9 cellular contexts compared by ENCODE assay signal in genomic region chr3:49839193-49839809, GRCh38. TPM values are rescaled to one million over a fixed set of nuclear protein-coding genes. Genes with fewer than 3 reads are reported as not detected.
A peak's percentile ranks its signal among the peaks of the same experiment; 100 is the strongest.
DNase-seq lines count a peak whose midpoint lies in the region; ATAC-seq and TF ChIP-seq lines count a peak whose summit lies in the region.
"Had no signal": no experiment of that assay in that cellular context is flagged by ENCODE, and none has a peak within 500 bp of the region (broad histone marks: within the 10 kb centered on the region; RNA-seq: fewer than 3 reads in every experiment).

No MANE protein-coding gene starts in this region.

- no peak overlapping the region for H3K27ac ChIP-seq in fibroblast of lung (ENCODE audit: insufficient read depth, low read length)

- H3K9me3 ChIP-seq in Caco-2 (no peaks in the 10 kb centered on the region), fibroblast of lung (ENCODE audit: control insufficient read depth, insufficient read depth, low read depth, low read length) (no peaks in the 10 kb centered on the region)

- no peaks in the 10 kb centered on the region for H3K27me3 Mint-ChIP-seq in Caco-2 (ENCODE audit: insufficient read depth, unreplicated experiment)
- no peaks in the 10 kb centered on the region for H3K27me3 Mint-ChIP-seq in activated T-cell treated with anti-CD3 and anti-CD28 coated beads, Interleukin-2, amount 50 U/mL, for 72 hours (ENCODE audit: low read depth)
- no peaks in the 10 kb centered on the region for H3K27me3 Mint-ChIP-seq in neural crest cell (ENCODE audit: low read depth)

- H3K9me3 Mint-ChIP-seq in Caco-2 (ENCODE audit: unreplicated experiment) (no peaks in the 10 kb centered on the region), neural crest cell (no peaks in the 10 kb centered on the region)
- no peaks in the 10 kb centered on the region for H3K9me3 Mint-ChIP-seq in activated T-cell treated with anti-CD3 and anti-CD28 coated beads, Interleukin-2, amount 50 U/mL, for 72 hours

- H3K27ac Mint-ChIP-seq in Caco-2 (ENCODE audit: unreplicated experiment) (no peak overlapping the region), neural crest cell (ENCODE audit: unreplicated experiment) (peak overlapping the region; percentile 43)
- no peak overlapping the region for H3K27ac Mint-ChIP-seq in activated T-cell treated with anti-CD3 and anti-CD28 coated beads, Interleukin-2, amount 50 U/mL, for 72 hours

- TF ChIP-seq CTCF in Caco-2 (IDR thresholded peaks at IDR 0.05; ENCODE audit: insufficient read depth in 1 of 2, low read depth in 1 of 2, low read length in 1 of 2, severe bottlenecking in 1 of 2, unreplicated experiment in 1 of 2) (peak; percentile 78 to 86), fibroblast of lung (conservative IDR thresholded peaks at IDR 0.05 in 1 of 2, IDR thresholded peaks at IDR 0.05 in 1 of 2; ENCODE audit: low read depth in 1 of 2, low read length in 2 of 2) (peak; percentile 87 to 94), neural crest cell (conservative IDR thresholded peaks at IDR 0.05) (peak; percentile 93)

- DNase-seq in Caco-2 (peak; percentile 66 to 76), HuH-7 (ENCODE audit: low spot score) (peak; percentile 66), RPMI8226 (peak; percentile 81), fibroblast of lung (ENCODE audit: low read depth in 2 of 2) (peak; percentile 56 to 85), neural crest cell (ENCODE audit: low read depth, low spot score) (peak; percentile 74)
- peak; percentile 78 to 80 for DNase-seq in activated T-cell treated with anti-CD3 and anti-CD28 coated beads, Interleukin-2, amount 50 U/mL, for 72 hours
- peak; percentile 82 for DNase-seq in stimulated activated naive CD8-positive, alpha-beta T cell treated with anti-CD3 and anti-CD28 coated beads, Interleukin-15, Interleukin-2, amounts not matched to agents 100 U/mL and 50 U/mL, for 24 hours

- peaks cover 54% of the 10 kb centered on the region for H3K36me3 Mint-ChIP-seq in Caco-2 (ENCODE audit: insufficient read depth, unreplicated experiment)
- peaks cover 6 to 17% of the 10 kb centered on the region in 2 donors for H3K36me3 Mint-ChIP-seq in activated T-cell treated with anti-CD3 and anti-CD28 coated beads, Interleukin-2, amount 50 U/mL, for 72 hours (ENCODE audit: insufficient read depth in 2 of 2)
- H3K36me3 Mint-ChIP-seq in neural crest cell (ENCODE audit: low read depth): peaks cover 6% of the 10 kb centered on the region

- no peak overlapping the region for H3K9ac ChIP-seq in fibroblast of lung (ENCODE audit: insufficient read depth, low read length)

- H3K27me3 ChIP-seq in Caco-2 (replicated peaks; ENCODE audit: control insufficient read depth, insufficient read depth, low read length): no peaks in the 10 kb centered on the region
- H3K27me3 ChIP-seq in fibroblast of lung (ENCODE audit: control insufficient read depth, insufficient read depth, low read length): no peaks in the 10 kb centered on the region

- no peaks in the 10 kb centered on the region for H4K20me1 ChIP-seq in fibroblast of lung (ENCODE audit: control insufficient read depth, extremely low read depth, insufficient read depth, low read length)

- no TSS peak for BruUV-seq in Caco-2 (replicated peaks; lab: Mats Ljungman, UMichigan)

- peak overlapping the region; percentile 7 for H3K4me2 ChIP-seq in fibroblast of lung (ENCODE audit: extremely low read depth, insufficient read depth, low read length)

- H3K4me3 ChIP-seq in Caco-2 (ENCODE audit: low read depth, low read length): no peak overlapping the region
- H3K4me3 ChIP-seq in fibroblast of lung (replicated peaks in 1 of 4; ENCODE audit: control extremely low read depth in 1 of 4, insufficient read depth in 1 of 4, low read depth in 3 of 4, low read length in 4 of 4): no peak overlapping the region

- POLR2A ChIA-PET in Caco-2 (lab: Charles Lee): no interaction called here

- intact Hi-C loops in Caco-2 (cut with micrococcal nuclease; ENCODE audit: unreplicated experiment): loop anchor here (1.0 to 5.0 kb wide), 3 partner anchors 37 to 136 kb away; partner anchors contain the start of gene AMIGO3

- no peak overlapping the region for H2AFZ ChIP-seq in fibroblast of lung (ENCODE audit: low read length)

- peak; percentile 74 to 81 for ATAC-seq in activated T-cell treated with anti-CD3 and anti-CD28 coated beads, Interleukin-2, amount 50 U/mL, for 72 hours (replicated peaks in 1 of 2)
- ATAC-seq in stimulated activated naive CD8-positive, alpha-beta T cell treated with anti-CD3 and anti-CD28 coated beads, Interleukin-15, Interleukin-2, amounts not matched to agents 100 U/mL and 50 U/mL, for 24 hours: peak; percentile 67
- no peak for ATAC-seq in GM21576 (IDR thresholded peaks at IDR 0.05; ENCODE audit: unreplicated experiment)

- H3K36me3 ChIP-seq in Caco-2 (ENCODE audit: control insufficient read depth, insufficient read depth, low read length) (no peaks in the 10 kb centered on the region; the same call in 1 of the 2 replicates), fibroblast of lung (ENCODE audit: control insufficient read depth, insufficient read depth, low read length) (no peaks in the 10 kb centered on the region)

- H3K4me1 ChIP-seq in Caco-2: no peaks in the 10 kb centered on the region
- H3K4me1 ChIP-seq in fibroblast of lung (ENCODE audit: control insufficient read depth, extremely low read depth, insufficient read depth, low read length): peaks cover 8% of the 10 kb centered on the region

- no peak overlapping the region for H3K4me3 Mint-ChIP-seq in Caco-2 (ENCODE audit: unreplicated experiment)
- no peak overlapping the region for H3K4me3 Mint-ChIP-seq in activated T-cell treated with anti-CD3 and anti-CD28 coated beads, Interleukin-2, amount 50 U/mL, for 72 hours
- no peak overlapping the region for H3K4me3 Mint-ChIP-seq in neural crest cell

- CTCF ChIA-PET in Caco-2 (lab: Charles Lee): interaction anchor here (0.6 to 2.0 kb wide), 16 partner anchors 8 to 299 kb away, joined by 3 to 24 read pairs (median 5); partner anchors contain the start of genes AMIGO3, GMPPB, INKA1 and IP6K1

- H3K4me1 Mint-ChIP-seq in Caco-2 (ENCODE audit: low read depth, unreplicated experiment) (no peaks in the 10 kb centered on the region), neural crest cell (peaks cover 4% of the 10 kb centered on the region)
- H3K4me1 Mint-ChIP-seq in activated T-cell treated with anti-CD3 and anti-CD28 coated beads, Interleukin-2, amount 50 U/mL, for 72 hours (ENCODE audit: low read depth): no peaks in the 10 kb centered on the region

- H3K79me2 ChIP-seq in fibroblast of lung (ENCODE audit: control insufficient read depth, insufficient read depth, low read length): no peaks in the 10 kb centered on the region

RNA-seq across cellular contexts. Expression of gene TRAIP, which starts 17.1 kb away (rescaled TPM):
- total RNA-seq in Caco-2 (2022): 25.1 and 28.0 TPM in 2 replicates
- 10 to 100 TPM; 28.0 to 47.2 TPM for total RNA-seq in activated T-cell treated with anti-CD3 and anti-CD28 coated beads, Interleukin-2, amount 50 U/mL, for 72 hours
- total RNA-seq in fibroblast of lung: 0.77 and 2.0 TPM in 2 replicates
- polyA plus RNA-seq in fibroblast of lung: 2.5 and 7.0 TPM in 2 replicates
- polyA plus RNA-seq in fibroblast of lung (2012): 2.0 and 6.4 TPM in 2 replicates
- 2.0 and 16.2 TPM in 2 replicates for polyA minus RNA-seq in fibroblast of lung (ENCODE audit: low replicate concordance)
- total RNA-seq in neural crest cell: 33.4 and 38.1 TPM in 2 replicates

RNA-seq across cellular contexts. Expression of gene UBA7, which starts 25.5 kb away (rescaled TPM):
- total RNA-seq in Caco-2 (2022) (0.93 TPM in 1 of 2 replicates, not detected in the other), fibroblast of lung (50.1 and 57.1 TPM in 2 replicates), neural crest cell (4.2 and 6.0 TPM in 2 replicates)
- total RNA-seq in activated T-cell treated with anti-CD3 and anti-CD28 coated beads, Interleukin-2, amount 50 U/mL, for 72 hours: 10 to 100 TPM; 93.5 to 98.6 TPM
- polyA plus RNA-seq in fibroblast of lung: 22.8 and 33.7 TPM in 2 replicates
- 31.5 and 43.9 TPM in 2 replicates for polyA plus RNA-seq in fibroblast of lung (2012)
- polyA minus RNA-seq in fibroblast of lung (ENCODE audit: low replicate concordance): 92.0 and 131 TPM in 2 replicates

RNA-seq across cellular contexts. Expression of gene CAMKV, which starts 30.4 kb away (rescaled TPM):
- total RNA-seq in Caco-2 (2022) (13.1 and 15.6 TPM in 2 replicates), fibroblast of lung (not detected in 2 replicates), neural crest cell (41.2 and 43.1 TPM in 2 replicates)
- under 1 TPM in 1 of 2 donors, not detected in 1; 0.50 TPM for total RNA-seq in activated T-cell treated with anti-CD3 and anti-CD28 coated beads, Interleukin-2, amount 50 U/mL, for 72 hours
- 0.06 TPM in 1 of 2 replicates, not detected in the other for polyA plus RNA-seq in fibroblast of lung
- polyA plus RNA-seq in fibroblast of lung (2012): not detected in 2 replicates
- not detected in 2 replicates for polyA minus RNA-seq in fibroblast of lung (ENCODE audit: low replicate concordance)

RNA-seq across cellular contexts. Expression of gene INKA1, which starts 36.2 kb away (rescaled TPM):
- total RNA-seq in Caco-2 (2022) (not detected in 2 replicates), fibroblast of lung (3.3 and 7.3 TPM in 2 replicates), neural crest cell (15.5 and 17.3 TPM in 2 replicates)
- 1 to 10 TPM; 1.2 to 1.5 TPM for total RNA-seq in activated T-cell treated with anti-CD3 and anti-CD28 coated beads, Interleukin-2, amount 50 U/mL, for 72 hours
- 2.9 and 6.5 TPM in 2 replicates for polyA plus RNA-seq in fibroblast of lung
- 5.4 and 10.5 TPM in 2 replicates for polyA plus RNA-seq in fibroblast of lung (2012)
- 4.3 and 4.6 TPM in 2 replicates for polyA minus RNA-seq in fibroblast of lung (ENCODE audit: low replicate concordance)

RNA-seq across cellular contexts. Expression of gene CDHR4, which starts 39.6 kb away (rescaled TPM):
- total RNA-seq in Caco-2 (2022) (not detected in 2 replicates), fibroblast of lung (under 0.01 TPM in 1 of 2 replicates, not detected in the other), neural crest cell (0.12 and 0.16 TPM in 2 replicates)
- under 1 TPM in 1 of 2 donors, not detected in 1; 0.39 TPM for total RNA-seq in activated T-cell treated with anti-CD3 and anti-CD28 coated beads, Interleukin-2, amount 50 U/mL, for 72 hours
- polyA plus RNA-seq in fibroblast of lung: not detected in 2 replicates
- polyA plus RNA-seq in fibroblast of lung (2012): not detected in 2 replicates
- polyA minus RNA-seq in fibroblast of lung (ENCODE audit: low replicate concordance): not detected in 2 replicates
- total RNA-seq: activated CD8-positive, alpha-beta memory T cell treated with anti-CD3 and anti-CD28 coated beads for 36 hours had no signal
